8 cellular contexts compared by ENCODE assay signal in genomic region chr3:32780735-32781210, GRCh38.
DNase-seq lines count a peak whose midpoint lies in the region; ATAC-seq and TF ChIP-seq lines count a peak whose summit lies in the region.

No MANE protein-coding gene starts in this region.

- H3K9me3 Mint-ChIP-seq in T-helper 1 cell treated with Interleukin-12 subunit alpha and Interleukin-12 subunit beta and Interleukin-4 antibody, amounts not matched to agents 30 μg/mL and 1 μg/mL, for 36 hours, result no peaks in the 10 kb centered on the region
- no peaks in the 10 kb centered on the region for H3K9me3 Mint-ChIP-seq in activated naive CD8-positive, alpha-beta T cell treated with anti-CD3 and anti-CD28 coated beads, Interleukin-2, amount 50 U/mL, for 24 hours

- peak overlapping the region; percentile 45; the same call in 1 of the 2 replicates for H3K9ac ChIP-seq in MM.1S (ENCODE audit: low read length)

- H3K27me3 ChIP-seq in MM.1S (replicated peaks; ENCODE audit: insufficient read depth, low read length), result no peaks in the 10 kb centered on the region

- H3F3A ChIP-seq in MM.1S (ENCODE audit: insufficient read depth, low read length), result 0 out of 2 replicates have a peak, but pooled peaks cover 5% of the 10 kb centered on the region

- peaks cover 21% of the 10 kb centered on the region for H3K27me3 Mint-ChIP-seq in T-helper 1 cell treated with Interleukin-12 subunit alpha and Interleukin-12 subunit beta and Interleukin-4 antibody, amounts not matched to agents 30 μg/mL and 1 μg/mL, for 36 hours (ENCODE audit: low read depth)
- H3K27me3 Mint-ChIP-seq in activated naive CD8-positive, alpha-beta T cell treated with anti-CD3 and anti-CD28 coated beads, Interleukin-2, amount 50 U/mL, for 24 hours, result peaks cover 4% of the 10 kb centered on the region

- H4K20me1 ChIP-seq in MM.1S (ENCODE audit: insufficient read depth, low read length), result no peaks in the 10 kb centered on the region

- no peaks in the 10 kb centered on the region for H3K9me2 ChIP-seq in MM.1S (replicated peaks; ENCODE audit: insufficient read depth, low read length)

- CTCF ChIA-PET in HEK293 (lab: Yijun Ruan, JAX), result interaction anchor here (0.6 to 1.9 kb wide), 7 partner anchors 9 to 1055 kb away, joined by 3 to 9 read pairs (median 4); no protein-coding TSS in a partner anchor

- H3K27ac Mint-ChIP-seq in T-helper 1 cell treated with Interleukin-12 subunit alpha and Interleukin-12 subunit beta and Interleukin-4 antibody, amounts not matched to agents 30 μg/mL and 1 μg/mL, for 36 hours, result no peak overlapping the region
- peak overlapping the region; percentile 76 for H3K27ac Mint-ChIP-seq in activated naive CD8-positive, alpha-beta T cell treated with anti-CD3 and anti-CD28 coated beads, Interleukin-2, amount 50 U/mL, for 24 hours

- H3K36me3 ChIP-seq in HEK293 (ENCODE audit: control insufficient read depth in 2 of 2, insufficient read depth in 1 of 2, low read length in 2 of 2), result peaks cover 0 to 10% of the 10 kb centered on the region in 2 experiments; a peak in 1 of 3 replicates
- no peaks in the 10 kb centered on the region for H3K36me3 ChIP-seq in MM.1S (replicated peaks; ENCODE audit: insufficient read depth, low read length)

- peaks cover 3% of the 10 kb centered on the region for H3K4me1 Mint-ChIP-seq in T-helper 1 cell treated with Interleukin-12 subunit alpha and Interleukin-12 subunit beta and Interleukin-4 antibody, amounts not matched to agents 30 μg/mL and 1 μg/mL, for 36 hours (ENCODE audit: low read depth)
- H3K4me1 Mint-ChIP-seq in activated naive CD8-positive, alpha-beta T cell treated with anti-CD3 and anti-CD28 coated beads, Interleukin-2, amount 50 U/mL, for 24 hours, result peaks cover 9% of the 10 kb centered on the region

- TF ChIP-seq CTCF in HEK293 (tag by site-specific recombination; IDR thresholded peaks at IDR 0.05) (no peak), MM.1S (IDR thresholded peaks at IDR 0.05; ENCODE audit: low read length) (0 out of 2 replicates have a peak, but pooled peaks have one; percentile 2), retinal pigment epithelial cell (conservative IDR thresholded peaks at IDR 0.05; ENCODE audit: low read depth, low read length) (peak; percentile 25)

- DNase-seq in T-helper 1 cell (no peak), MM.1S (peak; percentile 42), hepatic stellate cell (ENCODE audit: low spot score) (peak; percentile 31), retinal pigment epithelial cell (ENCODE audit: low read depth) (peak; percentile 12), cerebellar nuclear complex (lab: John Stamatoyannopoulos, UW) (no peak)
- peak; percentile 34 for DNase-seq in activated naive CD8-positive, alpha-beta T cell treated with anti-CD3 and anti-CD28 coated beads, Interleukin-2, amount 50 U/mL, for 24 hours

- ATAC-seq in activated naive CD8-positive, alpha-beta T cell treated with anti-CD3 and anti-CD28 coated beads, Interleukin-2, amount 50 U/mL, for 24 hours, result peak; percentile 25

- H3K36me3 Mint-ChIP-seq in T-helper 1 cell treated with Interleukin-12 subunit alpha and Interleukin-12 subunit beta and Interleukin-4 antibody, amounts not matched to agents 30 μg/mL and 1 μg/mL, for 36 hours (ENCODE audit: low read depth), result peaks cover 2% of the 10 kb centered on the region
- H3K36me3 Mint-ChIP-seq in activated naive CD8-positive, alpha-beta T cell treated with anti-CD3 and anti-CD28 coated beads, Interleukin-2, amount 50 U/mL, for 24 hours (ENCODE audit: low read depth), result peaks cover 7% of the 10 kb centered on the region

- H3K4me2 ChIP-seq in MM.1S (ENCODE audit: low read depth, low read length), result peak overlapping the region; percentile 89

- POLR2A ChIA-PET in HEK293 (lab: Yijun Ruan, JAX), result interaction anchor here (1.7 kb wide), 1 partner anchor 11 kb away, joined by 5 read pairs; no protein-coding TSS in a partner anchor

- H3K79me2 ChIP-seq in MM.1S (ENCODE audit: low read length), result no peaks in the 10 kb centered on the region

- H3K4me1 ChIP-seq in HEK293 (ENCODE audit: control insufficient read depth, insufficient read depth, low read length) (no peaks in the 10 kb centered on the region), MM.1S (ENCODE audit: low read length) (no peaks in the 10 kb centered on the region)

- H3K27ac ChIP-seq in HEK293 (ENCODE audit: extremely low read depth, low read depth, low read length) (no peak overlapping the region; the same call in 1 of the 2 replicates), MM.1S (ENCODE audit: low read length) (peak overlapping the region; percentile 20; the same call in 1 of the 2 replicates)

- peak overlapping the region; percentile 62 for H3K4me3 ChIP-seq in HEK293 (ENCODE audit: low read depth, low read length)
- peak overlapping the region; percentile 79 for H3K4me3 ChIP-seq in MM.1S (ENCODE audit: low read length)
- peak overlapping the region; percentile 74 for H3K4me3 ChIP-seq in retinal pigment epithelial cell (ENCODE audit: low read length)

- H3K4me3 Mint-ChIP-seq in T-helper 1 cell treated with Interleukin-12 subunit alpha and Interleukin-12 subunit beta and Interleukin-4 antibody, amounts not matched to agents 30 μg/mL and 1 μg/mL, for 36 hours, result peak overlapping the region; percentile 88
- peak overlapping the region; percentile 87 for H3K4me3 Mint-ChIP-seq in activated naive CD8-positive, alpha-beta T cell treated with anti-CD3 and anti-CD28 coated beads, Interleukin-2, amount 50 U/mL, for 24 hours

- peak overlapping the region; percentile 95 for H2AFZ ChIP-seq in MM.1S (ENCODE audit: low read length)

- H3K9me3 ChIP-seq in HEK293 (ENCODE audit: control insufficient read depth, insufficient read depth, low read depth, low read length), result no peaks in the 10 kb centered on the region
- no peaks in the 10 kb centered on the region for H3K9me3 ChIP-seq in MM.1S (replicated peaks; ENCODE audit: insufficient read depth, low read length)

TF ChIP-seq in HEK293, 187 proteins besides CTCF, POLR2A, EP300 and RAD21:
- TF ChIP-seq GLIS1 (tag by site-specific recombination; IDR thresholded peaks at IDR 0.05), result peak; percentile 86
- no peak for TF ChIP-seq ZNF335 (tag by site-specific recombination; conservative IDR thresholded peaks at IDR 0.05)
- no peak for TF ChIP-seq MZF1 (tag by site-specific recombination; IDR thresholded peaks at IDR 0.05; ENCODE audit: borderline replicate concordance)
- no peak for TF ChIP-seq ZNF132 (tag by site-specific recombination; IDR thresholded peaks at IDR 0.05; ENCODE audit: borderline replicate concordance)
- TF ChIP-seq SP2 (tag by site-specific recombination; IDR thresholded peaks at IDR 0.05), result 0 out of 2 replicates have a peak, but pooled peaks have one; percentile 10
- peak; percentile 64; the same call in 1 of the 2 replicates for TF ChIP-seq PATZ1 (tag by site-specific recombination; IDR thresholded peaks at IDR 0.05)
- 0 out of 2 replicates have a peak, but pooled peaks have one; percentile 27 for TF ChIP-seq KLF8 (tag by site-specific recombination; IDR thresholded peaks at IDR 0.05)
- peak; percentile 80 for TF ChIP-seq GLIS2 (tag by site-specific recombination; IDR thresholded peaks at IDR 0.05)
- TF ChIP-seq KLF1 (tag by site-specific recombination; IDR thresholded peaks at IDR 0.05), result peak; percentile 95
- 0 out of 2 replicates have a peak, but pooled peaks have one; percentile 36 for TF ChIP-seq ZNF18 (tag by site-specific recombination; IDR thresholded peaks at IDR 0.05)

Comparison
In these comparisons a context has a peak if more than half of its experiments do, and no peak if none do; other contexts are left out.
1. DNase-seq: peak in MM.1S (single experiment), activated naive CD8-positive, alpha-beta T cell treated with anti-CD3 and anti-CD28 coated beads, Interleukin-2, amount 50 U/mL, for 24 hours (single experiment), hepatic stellate cell (single experiment) and retinal pigment epithelial cell (single experiment); none in T-helper 1 cell (0 of 5) and cerebellar nuclear complex (0 of 2).
2. Peak in every context shown above with its lines, with median percentiles within 50 percentile points of each other: H3K4me3 ChIP-seq.